Comparison of ENCODE assay signal across 14 cellular contexts in the genomic region with DNA sequence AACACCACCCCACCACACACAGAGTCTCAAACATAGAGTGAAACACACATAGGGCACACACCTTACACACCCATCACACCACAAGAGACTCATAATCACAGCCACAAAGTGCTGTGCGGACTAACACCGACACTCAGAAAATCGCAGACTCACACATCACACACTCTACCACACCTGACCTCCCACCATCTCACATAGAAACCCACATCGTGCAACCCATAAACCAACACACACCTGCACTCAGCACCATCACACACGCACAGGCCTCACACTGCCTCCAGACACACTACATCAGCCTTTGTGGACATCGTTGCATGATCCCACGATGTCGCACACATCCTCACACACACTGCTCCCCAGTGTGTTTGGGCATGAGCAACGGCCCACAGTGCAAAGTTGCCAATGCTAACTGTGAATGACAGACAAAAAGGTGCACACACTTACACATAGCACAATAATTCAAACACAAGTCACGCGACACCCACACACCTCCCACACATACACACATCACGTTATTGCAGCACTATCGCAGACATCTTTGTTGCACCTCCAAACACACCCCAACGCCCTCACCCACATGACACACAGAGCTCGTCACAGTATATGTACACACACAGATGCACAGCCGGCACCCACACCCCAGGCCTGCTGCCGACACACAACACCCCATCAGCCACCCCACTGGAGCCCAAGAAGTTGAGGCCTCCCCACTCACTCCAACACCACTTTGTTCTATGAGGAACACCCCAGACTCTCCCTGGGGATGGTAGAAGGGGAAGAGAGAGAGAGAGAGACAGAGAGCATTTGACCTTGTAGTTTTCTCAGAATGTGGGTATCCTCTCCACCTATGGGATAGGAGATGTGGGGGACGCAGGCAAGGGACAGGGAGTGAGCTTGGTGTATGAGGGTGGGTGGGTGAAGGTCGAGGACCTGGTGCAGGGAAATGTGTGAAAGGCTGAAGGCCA. TPM values are rescaled to one million over a fixed set of nuclear protein-coding genes. Genes with fewer than 3 reads are reported as not detected.
A peak's percentile ranks its signal among the peaks of the same experiment; 100 is the strongest.
DNase-seq lines count a peak whose midpoint lies in the region; ATAC-seq and TF ChIP-seq lines count a peak whose summit lies in the region.
"Had no signal": no experiment of that assay in that cellular context is flagged by ENCODE, and none has a peak within 500 bp of the region (broad histone marks: within the 10 kb centered on the region; RNA-seq: fewer than 3 reads in every experiment).

No MANE protein-coding gene starts in this region.

- CTCF ChIA-PET in activated CD4-positive, alpha-beta memory T cell treated with anti-CD3 and anti-CD28 coated beads, Interleukin-2, amount 10 ng/mL, durations not matched to agents 7 days and 5 days (lab: Charles Lee): interaction anchor here (1.2 kb wide), 1 partner anchor 40 kb away, joined by 3 read pairs; no protein-coding TSS in a partner anchor
- CTCF ChIA-PET in activated CD4-positive, alpha-beta memory T cell treated with anti-CD3 and anti-CD28 coated beads for 36 hours (lab: Charles Lee): interaction anchor here (1.0 kb wide), 1 partner anchor 40 kb away, joined by 3 read pairs; no protein-coding TSS in a partner anchor

- H3K4me3 Mint-ChIP-seq in activated CD4-positive, alpha-beta memory T cell treated with anti-CD3 and anti-CD28 coated beads, Interleukin-2, amount 10 ng/mL, durations not matched to agents 7 days and 5 days: peak overlapping the region; percentile 18
- no peak overlapping the region for H3K4me3 Mint-ChIP-seq in activated CD4-positive, alpha-beta memory T cell treated with anti-CD3 and anti-CD28 coated beads for 36 hours
- peak overlapping the region; percentile 66 for H3K4me3 Mint-ChIP-seq in T-helper 17 cell
- peak overlapping the region; percentile 85 for H3K4me3 Mint-ChIP-seq in glutamatergic neuron (ENCODE audit: unreplicated experiment)
- H3K4me3 Mint-ChIP-seq in progenitor cell of endocrine pancreas (ENCODE audit: low read depth): peak overlapping the region; percentile 47

- TF ChIP-seq CTCF in glutamatergic neuron (IDR thresholded peaks at IDR 0.05; ENCODE audit: partially characterized antibody, unreplicated experiment) (no peak), progenitor cell of endocrine pancreas (IDR thresholded peaks at IDR 0.05; ENCODE audit: unreplicated experiment) (no peak)

- H3K4me1 Mint-ChIP-seq in activated CD4-positive, alpha-beta memory T cell treated with anti-CD3 and anti-CD28 coated beads, Interleukin-2, amount 10 ng/mL, durations not matched to agents 7 days and 5 days: peaks cover 36% of the 10 kb centered on the region
- peaks cover 22% of the 10 kb centered on the region for H3K4me1 Mint-ChIP-seq in activated CD4-positive, alpha-beta memory T cell treated with anti-CD3 and anti-CD28 coated beads for 36 hours (ENCODE audit: low read depth)
- H3K4me1 Mint-ChIP-seq in T-helper 17 cell (peaks cover 27% of the 10 kb centered on the region), glutamatergic neuron (ENCODE audit: low read depth, unreplicated experiment) (peaks cover 38% of the 10 kb centered on the region), progenitor cell of endocrine pancreas (ENCODE audit: low read depth) (peaks cover 6% of the 10 kb centered on the region)

- H3K9me3 Mint-ChIP-seq in activated CD4-positive, alpha-beta memory T cell treated with anti-CD3 and anti-CD28 coated beads, Interleukin-2, amount 10 ng/mL, durations not matched to agents 7 days and 5 days: no peaks in the 10 kb centered on the region
- no peaks in the 10 kb centered on the region for H3K9me3 Mint-ChIP-seq in activated CD4-positive, alpha-beta memory T cell treated with anti-CD3 and anti-CD28 coated beads for 36 hours
- H3K9me3 Mint-ChIP-seq in glutamatergic neuron (ENCODE audit: unreplicated experiment) (peaks cover 24% of the 10 kb centered on the region), progenitor cell of endocrine pancreas (ENCODE audit: low read depth) (no peaks in the 10 kb centered on the region)

- H3K36me3 Mint-ChIP-seq in activated CD4-positive, alpha-beta memory T cell treated with anti-CD3 and anti-CD28 coated beads, Interleukin-2, amount 10 ng/mL, durations not matched to agents 7 days and 5 days (ENCODE audit: low read depth): no peaks in the 10 kb centered on the region
- no peaks in the 10 kb centered on the region for H3K36me3 Mint-ChIP-seq in activated CD4-positive, alpha-beta memory T cell treated with anti-CD3 and anti-CD28 coated beads for 36 hours
- H3K36me3 Mint-ChIP-seq in T-helper 17 cell (ENCODE audit: low read depth) (peaks cover 17% of the 10 kb centered on the region), glutamatergic neuron (ENCODE audit: unreplicated experiment) (peaks cover 5% of the 10 kb centered on the region), progenitor cell of endocrine pancreas (ENCODE audit: insufficient read depth) (no peaks in the 10 kb centered on the region)

- no peak overlapping the region for H3K27ac Mint-ChIP-seq in activated CD4-positive, alpha-beta memory T cell treated with anti-CD3 and anti-CD28 coated beads, Interleukin-2, amount 10 ng/mL, durations not matched to agents 7 days and 5 days
- H3K27ac Mint-ChIP-seq in activated CD4-positive, alpha-beta memory T cell treated with anti-CD3 and anti-CD28 coated beads for 36 hours: no peak overlapping the region
- H3K27ac Mint-ChIP-seq in T-helper 17 cell: no peak overlapping the region
- peak overlapping the region; percentile 96 for H3K27ac Mint-ChIP-seq in glutamatergic neuron (ENCODE audit: unreplicated experiment)
- peak overlapping the region; percentile 7 for H3K27ac Mint-ChIP-seq in progenitor cell of endocrine pancreas

- no peak for DNase-seq in activated CD4-positive, alpha-beta memory T cell treated with anti-CD3 and anti-CD28 coated beads, Interleukin-2, amount 10 ng/mL, durations not matched to agents 7 days and 5 days
- no peak for DNase-seq in activated CD4-positive, alpha-beta memory T cell treated with anti-CD3 and anti-CD28 coated beads for 36 hours
- DNase-seq in T-helper 17 cell: no peak
- no peak for DNase-seq in glutamatergic neuron
- DNase-seq in progenitor cell of endocrine pancreas (ENCODE audit: low spot score, unreplicated experiment): no peak
- no peak for DNase-seq in stimulated activated CD4-positive, alpha-beta T cell treated with anti-CD3 and anti-CD28 coated beads, Interleukin-15, amount 100 ng/mL, for 24 hours
- DNase-seq in amniotic stem cell (lab: John Stamatoyannopoulos, UW): no peak
- DNase-seq: activated CD8-positive, alpha-beta memory T cell treated with anti-CD3 and anti-CD28 coated beads for 24 hours; colonic mucosa; esophagus squamous epithelium; NCI-H2029 treated with DMSO at 0.1 percent for 48 hours had no signal

- intact Hi-C loops in activated CD4-positive, alpha-beta memory T cell treated with anti-CD3 and anti-CD28 coated beads for 36 hours (cut with micrococcal nuclease): no loop called here

- POLR2A ChIA-PET in activated CD4-positive, alpha-beta memory T cell treated with anti-CD3 and anti-CD28 coated beads, Interleukin-2, amount 10 ng/mL, durations not matched to agents 7 days and 5 days (lab: Charles Lee): no interaction called here
- POLR2A ChIA-PET in activated CD4-positive, alpha-beta memory T cell treated with anti-CD3 and anti-CD28 coated beads for 36 hours (lab: Charles Lee): no interaction called here

- H3K27me3 Mint-ChIP-seq in activated CD4-positive, alpha-beta memory T cell treated with anti-CD3 and anti-CD28 coated beads, Interleukin-2, amount 10 ng/mL, durations not matched to agents 7 days and 5 days: peaks cover 55% of the 10 kb centered on the region
- peaks cover 45% of the 10 kb centered on the region for H3K27me3 Mint-ChIP-seq in activated CD4-positive, alpha-beta memory T cell treated with anti-CD3 and anti-CD28 coated beads for 36 hours
- H3K27me3 Mint-ChIP-seq in T-helper 17 cell (peaks cover 26% of the 10 kb centered on the region), glutamatergic neuron (ENCODE audit: unreplicated experiment) (peaks cover 38% of the 10 kb centered on the region), progenitor cell of endocrine pancreas (peaks cover 65% of the 10 kb centered on the region)

- ATAC-seq in T-helper 17 cell (no peak), HG03378 (IDR thresholded peaks at IDR 0.05; ENCODE audit: unreplicated experiment) (no peak)

- no peaks in the 10 kb centered on the region for H3K9me3 ChIP-seq in T-helper 17 cell (ENCODE audit: control insufficient read depth, low read length, poor library complexity, severe bottlenecking)
- H3K9me3 ChIP-seq: colonic mucosa, esophagus squamous epithelium had no signal

RNA-seq across cellular contexts. Expression of gene ATP1A3, which starts 1.2 kb away (rescaled TPM):
- total RNA-seq in activated CD4-positive, alpha-beta memory T cell treated with anti-CD3 and anti-CD28 coated beads, Interleukin-2, amount 10 ng/mL, durations not matched to agents 7 days and 5 days: 1 to 10 TPM; 1.2 to 1.9 TPM
- total RNA-seq in activated CD4-positive, alpha-beta memory T cell treated with anti-CD3 and anti-CD28 coated beads for 36 hours: under 1 TPM; 0.64 to 0.85 TPM
- total RNA-seq in T-helper 17 cell (1 to 10 TPM; 2.2 to 4.9 TPM), glutamatergic neuron (ENCODE audit: unreplicated experiment) (650 TPM), progenitor cell of endocrine pancreas (0.29 TPM in 2 replicates)
- total RNA-seq: lower leg skin, smooth muscle cell had no signal

RNA-seq across cellular contexts. Expression of gene RABAC1, which starts 36.2 kb away (rescaled TPM):
- 100 to 1,000 TPM in 1 of 2 experiments, 10 to 100 TPM in 1; 97.2 to 105 TPM for total RNA-seq in activated CD4-positive, alpha-beta memory T cell treated with anti-CD3 and anti-CD28 coated beads, Interleukin-2, amount 10 ng/mL, durations not matched to agents 7 days and 5 days
- 10 to 100 TPM; 64.9 to 68.4 TPM for total RNA-seq in activated CD4-positive, alpha-beta memory T cell treated with anti-CD3 and anti-CD28 coated beads for 36 hours
- 10 to 100 TPM; 90.1 to 98.3 TPM for total RNA-seq in T-helper 17 cell
- 139 TPM for total RNA-seq in glutamatergic neuron (ENCODE audit: unreplicated experiment)
- total RNA-seq in progenitor cell of endocrine pancreas: 86.6 and 87.7 TPM in 2 replicates

Comparison
In these comparisons a context has a peak if more than half of its experiments do, and no peak if none do; other contexts are left out.
1. H3K27ac Mint-ChIP-seq: peak in glutamatergic neuron (single experiment) and progenitor cell of endocrine pancreas (single experiment); none in activated CD4-positive, alpha-beta memory T cell treated with anti-CD3 and anti-CD28 coated beads, Interleukin-2, amount 10 ng/mL, durations not matched to agents 7 days and 5 days (single experiment), activated CD4-positive, alpha-beta memory T cell treated with anti-CD3 and anti-CD28 coated beads for 36 hours (single experiment) and T-helper 17 cell (single experiment).
2. RNA of gene ATP1A3, which starts 1.2 kb away (total RNA-seq): 650 TPM in glutamatergic neuron (single experiment); 2.2 to 4.9 TPM in T-helper 17 cell, 1.2 to 1.9 TPM in activated CD4-positive, alpha-beta memory T cell treated with anti-CD3 and anti-CD28 coated beads, Interleukin-2, amount 10 ng/mL, durations not matched to agents 7 days and 5 days, 0.64 to 0.85 TPM in activated CD4-positive, alpha-beta memory T cell treated with anti-CD3 and anti-CD28 coated beads for 36 hours and 0.29 TPM in progenitor cell of endocrine pancreas; every median in the first group is over 100 times any median in the second.